ENCODE assay signal across 10 cellular contexts in the genomic region with DNA sequence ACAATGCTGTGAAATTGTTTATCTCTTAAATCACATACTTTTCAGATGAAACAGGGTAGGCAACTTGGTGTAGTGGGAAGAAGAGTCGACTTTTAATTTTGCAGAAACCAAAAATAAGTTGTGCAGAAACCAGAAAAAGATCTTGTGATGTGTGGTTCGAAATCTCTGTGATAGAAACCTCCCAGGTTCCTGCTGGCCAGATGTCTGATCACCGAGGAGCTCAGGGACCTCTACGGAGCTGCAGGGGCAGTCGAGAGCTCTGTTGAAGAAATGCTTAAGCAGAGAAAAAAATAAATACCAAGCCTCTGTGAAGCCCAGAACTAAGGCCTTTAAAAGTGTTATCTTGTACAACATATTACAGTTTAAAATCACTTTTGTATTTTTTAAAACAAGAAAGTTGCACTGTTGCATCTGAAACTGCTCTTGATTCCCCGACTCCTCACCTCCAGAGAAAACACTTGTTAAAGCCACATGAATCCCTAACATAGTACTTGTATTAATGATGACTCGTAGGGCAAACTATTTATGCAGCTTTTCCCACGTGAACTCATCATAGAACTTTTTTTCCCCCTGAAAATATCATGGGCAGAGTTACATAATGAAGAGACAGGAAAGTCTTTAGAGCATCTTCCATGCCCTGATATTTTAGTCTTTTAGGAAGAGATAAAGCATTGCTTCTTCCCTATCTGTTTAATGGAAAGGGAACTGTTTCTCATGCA. TPM values are rescaled to one million over a fixed set of nuclear protein-coding genes. Genes with fewer than 3 reads are reported as not detected.
A peak's percentile ranks its signal among the peaks of the same experiment; 100 is the strongest.
DNase-seq lines count a peak whose midpoint lies in the region; ATAC-seq and TF ChIP-seq lines count a peak whose summit lies in the region.
"Had no signal": no experiment of that assay in that cellular context is flagged by ENCODE, and none has a peak within 500 bp of the region (broad histone marks: within the 10 kb centered on the region; RNA-seq: fewer than 3 reads in every experiment).

No MANE protein-coding gene starts in this region.

- no peaks in the 10 kb centered on the region for H3K27me3 Mint-ChIP-seq in activated T-helper 1 cell treated with anti-CD3 and anti-CD28 coated beads, Interleukin-12 subunit alpha, Interleukin-12 subunit beta, Interleukin-2, Interleukin-4 antibody, amounts not matched to agents 30 ng/mL and 10 ng/mL and 1 ng/mL, durations not matched to agents 14 hours and 24 hours and 36 hours (ENCODE audit: insufficient read depth)

- peak; percentile 42 for ATAC-seq in GM18505 (IDR thresholded peaks at IDR 0.05; ENCODE audit: unreplicated experiment)
- ATAC-seq in HG02610 (IDR thresholded peaks at IDR 0.05; ENCODE audit: unreplicated experiment) = peak; percentile 43

- no peaks in the 10 kb centered on the region for H3K9me3 Mint-ChIP-seq in activated T-helper 1 cell treated with anti-CD3 and anti-CD28 coated beads, Interleukin-12 subunit alpha, Interleukin-12 subunit beta, Interleukin-2, Interleukin-4 antibody, amounts not matched to agents 30 ng/mL and 10 ng/mL and 1 ng/mL, durations not matched to agents 14 hours and 24 hours and 36 hours

- DNase-seq in activated T-helper 1 cell treated with anti-CD3 and anti-CD28 coated beads, Interleukin-12 subunit alpha, Interleukin-12 subunit beta, Interleukin-2, Interleukin-4 antibody, amounts not matched to agents 30 ng/mL and 10 ng/mL and 1 ng/mL, durations not matched to agents 14 hours and 24 hours and 36 hours (ENCODE audit: low spot score) = no peak
- peak; percentile 16 for DNase-seq in renal cortical epithelial cell (ENCODE audit: low read depth)
- no peak for DNase-seq in effector memory CD4-positive, alpha-beta T cell
- no peak for DNase-seq in islet precursor cell
- no peak for DNase-seq in stimulated activated CD4-positive, alpha-beta T cell treated with anti-CD3 and anti-CD28 coated beads, Interleukin-4, amount 100 ng/mL, for 1 hour
- DNase-seq: SJCRH30 had no signal

- peak overlapping the region; percentile 64 for H3K27ac Mint-ChIP-seq in activated T-helper 1 cell treated with anti-CD3 and anti-CD28 coated beads, Interleukin-12 subunit alpha, Interleukin-12 subunit beta, Interleukin-2, Interleukin-4 antibody, amounts not matched to agents 30 ng/mL and 10 ng/mL and 1 ng/mL, durations not matched to agents 14 hours and 24 hours and 36 hours

- intact Hi-C loops in activated T-helper 1 cell treated with anti-CD3 and anti-CD28 coated beads, Interleukin-12 subunit alpha, Interleukin-12 subunit beta, Interleukin-2, Interleukin-4 antibody, amounts not matched to agents 30 ng/mL and 10 ng/mL and 1 ng/mL, durations not matched to agents 14 hours and 24 hours and 36 hours (cut with micrococcal nuclease) = no loop called here

- H3K4me1 Mint-ChIP-seq in activated T-helper 1 cell treated with anti-CD3 and anti-CD28 coated beads, Interleukin-12 subunit alpha, Interleukin-12 subunit beta, Interleukin-2, Interleukin-4 antibody, amounts not matched to agents 30 ng/mL and 10 ng/mL and 1 ng/mL, durations not matched to agents 14 hours and 24 hours and 36 hours (ENCODE audit: low read depth) = peaks cover 46% of the 10 kb centered on the region

- no peak for TF ChIP-seq POLR2A in GM18505 (IDR thresholded peaks at IDR 0.05; ENCODE audit: borderline replicate concordance, extremely low read depth, insufficient read depth, insufficient read length)

- H3K9me3 ChIP-seq in effector memory CD4-positive, alpha-beta T cell (ENCODE audit: control insufficient read depth, low read length) = no peaks in the 10 kb centered on the region
- H3K9me3 ChIP-seq: SJCRH30 had no signal

- no peak overlapping the region for H3K4me3 Mint-ChIP-seq in activated T-helper 1 cell treated with anti-CD3 and anti-CD28 coated beads, Interleukin-12 subunit alpha, Interleukin-12 subunit beta, Interleukin-2, Interleukin-4 antibody, amounts not matched to agents 30 ng/mL and 10 ng/mL and 1 ng/mL, durations not matched to agents 14 hours and 24 hours and 36 hours

- peaks cover 18% of the 10 kb centered on the region for H3K36me3 Mint-ChIP-seq in activated T-helper 1 cell treated with anti-CD3 and anti-CD28 coated beads, Interleukin-12 subunit alpha, Interleukin-12 subunit beta, Interleukin-2, Interleukin-4 antibody, amounts not matched to agents 30 ng/mL and 10 ng/mL and 1 ng/mL, durations not matched to agents 14 hours and 24 hours and 36 hours (ENCODE audit: low read depth)

- H3K36me3 ChIP-seq in effector memory CD4-positive, alpha-beta T cell (ENCODE audit: control insufficient read depth, insufficient read depth, low read length) = peaks cover 10% of the 10 kb centered on the region
- H3K36me3 ChIP-seq: SJCRH30 had no signal

- no peak overlapping the region for H3K4me3 ChIP-seq in effector memory CD4-positive, alpha-beta T cell (ENCODE audit: insufficient read depth, low read depth, low read length, poor library complexity, severe bottlenecking)
- H3K4me3 ChIP-seq: SJCRH30 had no signal

- H3K4me1 ChIP-seq in effector memory CD4-positive, alpha-beta T cell (ENCODE audit: control insufficient read depth, insufficient read depth, low read length, poor library complexity, severe bottlenecking) = no peaks in the 10 kb centered on the region
- H3K4me1 ChIP-seq: SJCRH30 had no signal

- no peak overlapping the region for H3K27ac ChIP-seq in effector memory CD4-positive, alpha-beta T cell (ENCODE audit: insufficient read depth, low read length, poor library complexity, severe bottlenecking)
- H3K27ac ChIP-seq: SJCRH30 had no signal

- H3K27me3 ChIP-seq in effector memory CD4-positive, alpha-beta T cell (replicated peaks; ENCODE audit: control insufficient read depth, insufficient read depth, low read length, poor library complexity, severe bottlenecking) = no peaks in the 10 kb centered on the region
- H3K27me3 ChIP-seq: SJCRH30 had no signal

RNA-seq across cellular contexts. Expression of a gene that starts 51.3 kb away (rescaled TPM):
- total RNA-seq in activated T-helper 1 cell treated with anti-CD3 and anti-CD28 coated beads, Interleukin-12 subunit alpha, Interleukin-12 subunit beta, Interleukin-2, Interleukin-4 antibody, amounts not matched to agents 30 ng/mL and 10 ng/mL and 1 ng/mL, durations not matched to agents 14 hours and 24 hours and 36 hours = not detected in 2 replicates
- 0.69 and 7.6 TPM in 2 replicates for total RNA-seq in renal cortical epithelial cell
- total RNA-seq: lung microvascular endothelial cell, SJCRH30, urinary bladder had no signal
